In genomic region chr1:32335951-32336867, GRCh38 we compare ENCODE assay signal across 8 cellular contexts. TPM values are rescaled to one million over a fixed set of nuclear protein-coding genes. Genes with fewer than 3 reads are reported as not detected.
A peak's percentile ranks its signal among the peaks of the same experiment; 100 is the strongest.
DNase-seq lines count a peak whose midpoint lies in the region; ATAC-seq and TF ChIP-seq lines count a peak whose summit lies in the region.

A gene with protein sequence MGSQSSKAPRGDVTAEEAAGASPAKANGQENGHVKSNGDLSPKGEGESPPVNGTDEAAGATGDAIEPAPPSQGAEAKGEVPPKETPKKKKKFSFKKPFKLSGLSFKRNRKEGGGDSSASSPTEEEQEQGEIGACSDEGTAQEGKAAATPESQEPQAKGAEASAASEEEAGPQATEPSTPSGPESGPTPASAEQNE (minus strand): TSS chr1:32336233. CDS start chr1:32336033, 200 bp downstream.

- H3K4me1 ChIP-seq in CD4-positive, alpha-beta memory T cell (ENCODE audit: insufficient read depth, low read length) = peaks cover 40% of the 10 kb centered on the region
- H3K4me1 ChIP-seq in testis = peaks cover 51% of the 10 kb centered on the region

- peak within 1 kb of the TSS; percentile 29 to 48 for H3K4me3 ChIP-seq in CD4-positive, alpha-beta memory T cell (ENCODE audit: low read length in 2 of 2)
- peak within 1 kb of the TSS; percentile 75 to 94 for H3K4me3 ChIP-seq in testis

- H3K27ac Mint-ChIP-seq in CD4-positive, alpha-beta memory T cell = peak within 1 kb of the TSS; percentile 31 to 95 (median 85)
- H3K27ac Mint-ChIP-seq in activated naive CD4-positive, alpha-beta T cell treated with anti-CD3 and anti-CD28 coated beads for 36 hours = peak within 1 kb of the TSS; percentile 37

- TF ChIP-seq CTCF in omental fat pad (IDR thresholded peaks at IDR 0.05) (no peak), testis (IDR thresholded peaks at IDR 0.05) (no peak)

- H3K27me3 ChIP-seq in CD4-positive, alpha-beta memory T cell (ENCODE audit: insufficient read depth, low read length) = no peaks in the 10 kb centered on the region
- H3K27me3 ChIP-seq in testis = no peaks in the 10 kb centered on the region

- POLR2A ChIA-PET in CD4-positive, alpha-beta memory T cell (lab: Charles Lee; ENCODE audit: partially characterized antibody) = interaction anchor here (0.6 to 8.5 kb wide), 49 partner anchors 9 to 315 kb away, joined by 3 to 173 read pairs (median 5); partner anchors contain the start of genes BSDC1, CCDC28B, EIF3I and FAM229A

- peak; percentile 74 for TF ChIP-seq POLR2A in testis (IDR thresholded peaks at IDR 0.05)

- ATAC-seq in GM21360 (IDR thresholded peaks at IDR 0.05; ENCODE audit: unreplicated experiment) (peak; percentile 37), omental fat pad (ENCODE audit: low FRiP score) (peak; percentile 55)

- peak within 1 kb of the TSS; percentile 45 for H3K27ac ChIP-seq in CD4-positive, alpha-beta memory T cell (ENCODE audit: low read depth, low read length)
- peak within 1 kb of the TSS; percentile 81 to 96 for H3K27ac ChIP-seq in testis

- peaks cover 26 to 44% (median 34%) of the 10 kb centered on the region in 4 donors for H3K4me1 Mint-ChIP-seq in CD4-positive, alpha-beta memory T cell
- H3K4me1 Mint-ChIP-seq in activated naive CD4-positive, alpha-beta T cell treated with anti-CD3 and anti-CD28 coated beads for 36 hours (ENCODE audit: low read depth) = peaks cover 51% of the 10 kb centered on the region

- peak; percentile 82 to 85 (median 85) for DNase-seq in CD4-positive, alpha-beta memory T cell
- DNase-seq in Kasumi-1 (lab: John Stamatoyannopoulos, UW) (peak; percentile 40 to 50), SK-MEL-5 (ENCODE audit: low read depth, low spot score) (peak; percentile 62), glomerular visceral epithelial cell (ENCODE audit: extremely low spot score) (peak; percentile 87), omental fat pad (ENCODE audit: low spot score) (peak; percentile 53), testis (peak; percentile 93)
- DNase-seq in activated naive CD4-positive, alpha-beta T cell treated with anti-CD3 and anti-CD28 coated beads for 36 hours = peak; percentile 67

- peaks cover 15% of the 10 kb centered on the region for H3K36me3 ChIP-seq in CD4-positive, alpha-beta memory T cell (ENCODE audit: insufficient read depth, low read length)
- no peaks in the 10 kb centered on the region for H3K36me3 ChIP-seq in testis (ENCODE audit: low read depth, missing control alignments)

- CTCF ChIA-PET in CD4-positive, alpha-beta memory T cell (lab: Charles Lee; ENCODE audit: partially characterized antibody) = interaction anchor here (0.7 to 2.1 kb wide), 17 partner anchors 9 to 124 kb away, joined by 3 to 13 read pairs (median 4); partner anchors contain the start of genes BSDC1 and LCK
- CTCF ChIA-PET in activated naive CD4-positive, alpha-beta T cell treated with anti-CD3 and anti-CD28 coated beads for 36 hours (lab: Charles Lee) = interaction anchor here (0.9 to 1.5 kb wide), 8 partner anchors 9 to 137 kb away, joined by 3 to 7 read pairs (median 3); partner anchors contain the start of gene HDAC1

- H3K27me3 Mint-ChIP-seq in CD4-positive, alpha-beta memory T cell = no peaks in the 10 kb centered on the region
- no peaks in the 10 kb centered on the region for H3K27me3 Mint-ChIP-seq in activated naive CD4-positive, alpha-beta T cell treated with anti-CD3 and anti-CD28 coated beads for 36 hours (ENCODE audit: low read depth)

- in situ Hi-C loops in SK-MEL-5 (cut with HindIII; ENCODE audit: low pct_unique_long_range_greater_than_20kb, low sequenced_read_pairs) = no loop called here

- H3K9me3 Mint-ChIP-seq in CD4-positive, alpha-beta memory T cell = peaks cover 0 to 3% (median 0%) of the 10 kb centered on the region in 8 donors
- H3K9me3 Mint-ChIP-seq in activated naive CD4-positive, alpha-beta T cell treated with anti-CD3 and anti-CD28 coated beads for 36 hours = no peaks in the 10 kb centered on the region

- WGBS in testis, 2 donors = 0 to 3% methylated on average over 9 to 38 of the region's 88 CpGs

- H3K4me3 Mint-ChIP-seq in CD4-positive, alpha-beta memory T cell = peak within 1 kb of the TSS; percentile 83 to 92 (median 87)
- peak within 1 kb of the TSS; percentile 75 for H3K4me3 Mint-ChIP-seq in activated naive CD4-positive, alpha-beta T cell treated with anti-CD3 and anti-CD28 coated beads for 36 hours

- no peaks in the 10 kb centered on the region for H3K9me3 ChIP-seq in CD4-positive, alpha-beta memory T cell (ENCODE audit: control insufficient read depth in 1 of 2, low read length in 2 of 2)
- H3K9me3 ChIP-seq in testis = no peaks in the 10 kb centered on the region

- intact Hi-C loops in CD4-positive, alpha-beta memory T cell (cut with micrococcal nuclease) = loop anchor here (1.0 to 2.0 kb wide), 8 partner anchors 15 to 121 kb away; partner anchors contain the start of genes BSDC1 and HDAC1
- intact Hi-C loops in activated naive CD4-positive, alpha-beta T cell treated with anti-CD3 and anti-CD28 coated beads for 36 hours (cut with micrococcal nuclease) = loop anchor here (2.0 to 5.0 kb wide), 6 partner anchors 37 to 1574 kb away; partner anchors contain the start of genes BSDC1, HDAC1 and LCK
- intact Hi-C loops in testis (cut with DNase I; ENCODE audit: low total_unique reads) = loop anchor here (10.0 kb wide), 1 partner anchor 91 kb away; the partner anchor contains the start of gene FAM167B

- H3K36me3 Mint-ChIP-seq in CD4-positive, alpha-beta memory T cell = peaks cover 14 to 25% of the 10 kb centered on the region in 2 donors
- H3K36me3 Mint-ChIP-seq in activated naive CD4-positive, alpha-beta T cell treated with anti-CD3 and anti-CD28 coated beads for 36 hours (ENCODE audit: low read depth) = peaks cover 8% of the 10 kb centered on the region

RNA-seq across cellular contexts. Expression of the gene that starts here (rescaled TPM):
- 10 to 100 TPM; 46.5 to 47.3 TPM for total RNA-seq in CD4-positive, alpha-beta memory T cell
- polyA plus RNA-seq in CD4-positive, alpha-beta memory T cell = 10 to 100 TPM; 74.5 to 75.9 TPM
- total RNA-seq in SK-MEL-5 (2014; rRNA removed; shearing (Covaris generic)) = 82.8 and 106 TPM in 2 replicates
- polyA plus RNA-seq in SK-MEL-5 (2015; cell fraction: cytosol; rRNA removed) = 208 and 228 TPM in 2 replicates
- 21.6 and 28.1 TPM in 2 replicates for polyA plus RNA-seq in SK-MEL-5 (2015; cell fraction: nucleus; rRNA removed)
- 10 to 100 TPM; 14.4 to 15.9 TPM for total RNA-seq in activated naive CD4-positive, alpha-beta T cell treated with anti-CD3 and anti-CD28 coated beads for 36 hours
- total RNA-seq in omental fat pad (10 to 100 TPM; 29.5 to 61.0 (median 42.7) TPM), testis (100 to 1,000 TPM; 288 to 312 TPM)
- 326 TPM for polyA plus RNA-seq in testis (ENCODE audit: insufficient read depth, low read depth, low replicate concordance)

Comparison
In these comparisons a context has a peak if more than half of its experiments do, and no peak if none do; other contexts are left out.
1. Peak in every context shown above with its lines: DNase-seq, ATAC-seq, H3K4me3 ChIP-seq and H3K27ac ChIP-seq.